ENCODE assay signal across 8 cellular contexts in the genomic region with DNA sequence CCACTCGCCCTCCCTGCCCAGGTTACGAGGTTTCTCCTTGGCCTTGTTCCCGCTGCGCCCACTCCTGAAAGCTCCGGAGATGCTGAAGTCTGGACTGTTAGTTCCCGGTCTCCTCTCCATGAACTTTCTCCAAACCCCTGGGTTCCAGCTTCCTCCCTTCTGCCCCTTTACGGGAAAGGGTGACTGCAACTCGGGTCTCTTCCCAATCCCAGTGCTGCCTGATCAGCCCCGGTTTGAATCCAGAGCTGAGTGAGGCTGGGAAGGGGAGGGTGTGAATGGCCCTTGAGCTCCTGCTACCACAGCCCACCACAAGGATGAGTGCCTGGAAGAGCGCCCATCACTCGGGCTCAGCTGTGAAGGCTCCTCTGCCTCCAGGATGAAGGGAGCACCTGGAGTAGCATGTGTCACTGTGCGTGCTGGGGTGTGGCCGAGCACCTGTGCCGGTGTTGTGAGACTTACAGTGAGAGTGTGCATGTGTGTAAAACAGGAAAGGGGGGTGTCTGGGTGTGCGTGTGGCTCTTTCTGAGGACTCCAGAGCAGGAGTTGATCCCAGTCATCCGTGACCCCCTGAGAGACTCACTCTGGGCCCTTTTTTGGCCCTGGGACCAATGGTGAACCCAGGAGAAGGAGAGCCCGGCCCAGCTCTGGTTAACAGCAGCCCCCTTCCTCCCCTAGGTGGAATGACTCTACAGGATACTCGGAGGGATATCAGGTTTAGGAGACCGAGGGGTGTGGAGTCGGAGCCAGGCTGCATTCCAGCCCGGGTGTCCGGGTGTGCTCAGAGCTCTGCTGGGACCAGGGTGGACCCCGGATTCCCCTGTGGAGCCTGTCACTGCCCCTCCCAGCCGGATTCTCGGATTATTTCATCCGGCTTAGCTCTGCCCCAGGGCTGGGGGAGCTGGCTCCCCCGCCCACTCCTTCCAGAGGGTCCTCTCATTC. TPM values are rescaled to one million over a fixed set of nuclear protein-coding genes. Genes with fewer than 3 reads are reported as not detected.
A peak's percentile ranks its signal among the peaks of the same experiment; 100 is the strongest.
DNase-seq lines count a peak whose midpoint lies in the region; ATAC-seq and TF ChIP-seq lines count a peak whose summit lies in the region.

No MANE protein-coding gene starts in this region.

- H3K4me3 Mint-ChIP-seq in brain: peak overlapping the region; percentile 79 to 87 (median 85)

- POLR2A ChIA-PET in HEK293 (lab: Yijun Ruan, JAX): interaction anchor here (0.6 to 1.3 kb wide), 4 partner anchors 8 to 65 kb away, joined by 3 to 5 read pairs (median 4); no protein-coding TSS in a partner anchor

- peak overlapping the region; percentile 94; the same call in 1 of the 2 replicates for H3K27ac ChIP-seq in C4-2B
- no peak overlapping the region for H3K27ac ChIP-seq in HEK293 (ENCODE audit: extremely low read depth, low read depth, low read length)
- H3K27ac ChIP-seq in dorsolateral prefrontal cortex: peak overlapping the region in 2 of 59 donors; percentile 19 to 71

- H3K36me3 ChIP-seq in HEK293 (ENCODE audit: control insufficient read depth in 2 of 2, insufficient read depth in 1 of 2, low read length in 2 of 2): peaks cover 0 to 6% of the 10 kb centered on the region in 2 experiments; a peak in 1 of 3 replicates
- no peaks in the 10 kb centered on the region for H3K36me3 ChIP-seq in mucosa of descending colon (ENCODE audit: low read depth)

- peaks cover 6% of the 10 kb centered on the region for H3K36me3 Mint-ChIP-seq in brain

- H3K27me3 ChIP-seq in dorsolateral prefrontal cortex: peaks cover 0 to 3% (median 0%) of the 10 kb centered on the region in 45 donors

- H3K9me3 ChIP-seq in HEK293 (ENCODE audit: control insufficient read depth, insufficient read depth, low read depth, low read length) (no peaks in the 10 kb centered on the region), mucosa of descending colon (no peaks in the 10 kb centered on the region)

- CTCF ChIA-PET in HEK293 (lab: Yijun Ruan, JAX): interaction anchor here (0.6 to 1.1 kb wide), 3 partner anchors 9 to 99 kb away, joined by 3 to 5 read pairs (median 4); a partner anchor contains a TSS

- H3K9me3 Mint-ChIP-seq in brain: no peaks in the 10 kb centered on the region

- peak; percentile 19 for ATAC-seq in mucosa of descending colon
- no peak for ATAC-seq in HG03045 (IDR thresholded peaks at IDR 0.05; ENCODE audit: unreplicated experiment)

- intact Hi-C loops in mucosa of descending colon (cut with DNase I, micrococcal nuclease) (no loop called here), dorsolateral prefrontal cortex (cut with DNase I) (no loop called here)

- peaks cover 42% of the 10 kb centered on the region for H3K4me1 Mint-ChIP-seq in brain

- H3K27me3 Mint-ChIP-seq in brain: peaks cover 5% of the 10 kb centered on the region

- H3K27ac Mint-ChIP-seq in brain: peak overlapping the region in 3 of 5 experiments; percentile 85 to 92 (median 90)

- TF ChIP-seq CTCF in C4-2B (conservative IDR thresholded peaks at IDR 0.05) (no peak), HEK293 (tag by site-specific recombination; IDR thresholded peaks at IDR 0.05) (no peak), brain (conservative IDR thresholded peaks at IDR 0.05) (no peak), mucosa of descending colon (IDR thresholded peaks at IDR 0.05) (no peak), dorsolateral prefrontal cortex (IDR thresholded peaks at IDR 0.05 in 54 of 56, conservative IDR thresholded peaks at IDR 0.05 in 2 of 56; ENCODE audit: low read depth in 1 of 56, partially characterized antibody in 56 of 56) (no peak)

- DNase-seq in mucosa of descending colon (peak; percentile 36 to 53 (median 41)), dorsolateral prefrontal cortex (no peak)
- no peak for DNase-seq in activated CD8-positive, alpha-beta memory T cell treated with anti-CD3 and anti-CD28 coated beads, Interleukin-2, amount 50 U/mL, for 4 hours
- DNase-seq in stimulated activated CD4-positive, alpha-beta T cell treated with anti-CD3 and anti-CD28 coated beads, Interleukin-15, amount 100 ng/mL, for 24 hours: no peak

- H3K4me1 ChIP-seq in HEK293 (ENCODE audit: control insufficient read depth, insufficient read depth, low read length): no peaks in the 10 kb centered on the region
- peaks cover 8% of the 10 kb centered on the region for H3K4me1 ChIP-seq in mucosa of descending colon (ENCODE audit: low read depth)

- no peak overlapping the region for H3K4me3 ChIP-seq in HEK293 (ENCODE audit: low read depth, low read length)
- no peak overlapping the region for H3K4me3 ChIP-seq in mucosa of descending colon
- peak overlapping the region in 18 of 59 donors; percentile 58 to 76 (median 68) for H3K4me3 ChIP-seq in dorsolateral prefrontal cortex

TF ChIP-seq in HEK293, 187 proteins besides CTCF, POLR2A, EP300 and RAD21:
- TF ChIP-seq, protein P1, sequence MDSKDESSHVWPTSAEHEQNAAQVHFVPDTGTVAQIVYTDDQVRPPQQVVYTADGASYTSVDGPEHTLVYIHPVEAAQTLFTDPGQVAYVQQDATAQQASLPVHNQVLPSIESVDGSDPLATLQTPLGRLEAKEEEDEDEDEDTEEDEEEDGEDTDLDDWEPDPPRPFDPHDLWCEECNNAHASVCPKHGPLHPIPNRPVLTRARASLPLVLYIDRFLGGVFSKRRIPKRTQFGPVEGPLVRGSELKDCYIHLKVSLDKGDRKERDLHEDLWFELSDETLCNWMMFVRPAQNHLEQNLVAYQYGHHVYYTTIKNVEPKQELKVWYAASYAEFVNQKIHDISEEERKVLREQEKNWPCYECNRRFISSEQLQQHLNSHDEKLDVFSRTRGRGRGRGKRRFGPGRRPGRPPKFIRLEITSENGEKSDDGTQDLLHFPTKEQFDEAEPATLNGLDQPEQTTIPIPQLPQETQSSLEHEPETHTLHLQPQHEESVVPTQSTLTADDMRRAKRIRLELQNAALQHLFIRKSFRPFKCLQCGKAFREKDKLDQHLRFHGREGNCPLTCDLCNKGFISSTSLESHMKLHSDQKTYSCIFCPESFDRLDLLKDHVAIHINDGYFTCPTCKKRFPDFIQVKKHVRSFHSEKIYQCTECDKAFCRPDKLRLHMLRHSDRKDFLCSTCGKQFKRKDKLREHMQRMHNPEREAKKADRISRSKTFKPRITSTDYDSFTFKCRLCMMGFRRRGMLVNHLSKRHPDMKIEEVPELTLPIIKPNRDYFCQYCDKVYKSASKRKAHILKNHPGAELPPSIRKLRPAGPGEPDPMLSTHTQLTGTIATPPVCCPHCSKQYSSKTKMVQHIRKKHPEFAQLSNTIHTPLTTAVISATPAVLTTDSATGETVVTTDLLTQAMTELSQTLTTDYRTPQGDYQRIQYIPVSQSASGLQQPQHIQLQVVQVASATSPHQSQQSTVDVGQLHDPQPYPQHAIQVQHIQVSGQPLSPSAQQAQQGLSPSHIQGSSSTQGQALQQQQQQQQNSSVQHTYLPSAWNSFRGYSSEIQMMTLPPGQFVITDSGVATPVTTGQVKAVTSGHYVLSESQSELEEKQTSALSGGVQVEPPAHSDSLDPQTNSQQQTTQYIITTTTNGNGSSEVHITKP (tag by site-specific recombination; IDR thresholded peaks at IDR 0.05): peak; percentile 72
- TF ChIP-seq ZNF341 (tag by site-specific recombination; IDR thresholded peaks at IDR 0.05; ENCODE audit: low read depth) (peak; percentile 66), ZBTB17 (tag by site-specific recombination; IDR thresholded peaks at IDR 0.05) (peak; percentile 94), ZNF394 (tag by site-specific recombination; IDR thresholded peaks at IDR 0.05; ENCODE audit: borderline replicate concordance) (peak; percentile 93), ZNF214 (tag by site-specific recombination; IDR thresholded peaks at IDR 0.05; ENCODE audit: borderline replicate concordance) (no peak)
- TF ChIP-seq, protein P2, sequence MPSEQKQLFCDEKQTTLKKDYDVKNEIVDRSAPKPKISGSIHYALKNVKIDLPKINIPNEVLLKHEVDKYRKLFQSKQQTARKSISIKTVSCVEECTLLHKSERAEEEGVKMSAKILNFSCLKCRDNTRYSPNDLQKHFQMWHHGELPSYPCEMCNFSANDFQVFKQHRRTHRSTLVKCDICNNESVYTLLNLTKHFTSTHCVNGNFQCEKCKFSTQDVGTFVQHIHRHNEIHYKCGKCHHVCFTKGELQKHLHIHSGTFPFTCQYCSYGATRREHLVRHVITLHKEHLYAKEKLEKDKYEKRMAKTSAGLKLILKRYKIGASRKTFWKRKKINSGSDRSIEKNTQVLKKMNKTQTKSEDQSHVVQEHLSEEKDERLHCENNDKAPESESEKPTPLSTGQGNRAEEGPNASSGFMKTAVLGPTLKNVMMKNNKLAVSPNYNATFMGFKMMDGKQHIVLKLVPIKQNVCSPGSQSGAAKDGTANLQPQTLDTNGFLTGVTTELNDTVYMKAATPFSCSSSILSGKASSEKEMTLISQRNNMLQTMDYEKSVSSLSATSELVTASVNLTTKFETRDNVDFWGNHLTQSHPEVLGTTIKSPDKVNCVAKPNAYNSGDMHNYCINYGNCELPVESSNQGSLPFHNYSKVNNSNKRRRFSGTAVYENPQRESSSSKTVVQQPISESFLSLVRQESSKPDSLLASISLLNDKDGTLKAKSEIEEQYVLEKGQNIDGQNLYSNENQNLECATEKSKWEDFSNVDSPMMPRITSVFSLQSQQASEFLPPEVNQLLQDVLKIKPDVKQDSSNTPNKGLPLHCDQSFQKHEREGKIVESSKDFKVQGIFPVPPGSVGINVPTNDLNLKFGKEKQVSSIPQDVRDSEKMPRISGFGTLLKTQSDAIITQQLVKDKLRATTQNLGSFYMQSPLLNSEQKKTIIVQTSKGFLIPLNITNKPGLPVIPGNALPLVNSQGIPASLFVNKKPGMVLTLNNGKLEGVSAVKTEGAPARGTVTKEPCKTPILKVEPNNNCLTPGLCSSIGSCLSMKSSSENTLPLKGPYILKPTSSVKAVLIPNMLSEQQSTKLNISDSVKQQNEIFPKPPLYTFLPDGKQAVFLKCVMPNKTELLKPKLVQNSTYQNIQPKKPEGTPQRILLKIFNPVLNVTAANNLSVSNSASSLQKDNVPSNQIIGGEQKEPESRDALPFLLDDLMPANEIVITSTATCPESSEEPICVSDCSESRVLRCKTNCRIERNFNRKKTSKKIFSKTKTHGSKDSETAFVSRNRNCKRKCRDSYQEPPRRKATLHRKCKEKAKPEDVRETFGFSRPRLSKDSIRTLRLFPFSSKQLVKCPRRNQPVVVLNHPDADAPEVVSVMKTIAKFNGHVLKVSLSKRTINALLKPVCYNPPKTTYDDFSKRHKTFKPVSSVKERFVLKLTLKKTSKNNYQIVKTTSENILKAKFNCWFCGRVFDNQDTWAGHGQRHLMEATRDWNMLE (tag by site-specific recombination; conservative IDR thresholded peaks at IDR 0.05; ENCODE audit: low read depth): no peak

RNA-seq across cellular contexts. Expression of a gene that starts 1.1 kb away (rescaled TPM):
- 9.1 TPM for polyA plus RNA-seq in brain (ENCODE audit: insufficient read depth, low read depth, low replicate concordance)
- total RNA-seq in mucosa of descending colon: 10 to 100 TPM in 1 of 3 donors, 1 to 10 TPM in 2; 2.4 to 19.5 (median 5.1) TPM
- total RNA-seq in dorsolateral prefrontal cortex: 10 to 100 TPM in 4 of 120 experiments, 1 to 10 TPM in 116; 3.5 to 20.9 (median 6.4) TPM

Comparison
In these comparisons a context has a peak if more than half of its experiments do, and no peak if none do; other contexts are left out.
1. DNase-seq: peak in mucosa of descending colon (3 of 3); none in activated CD8-positive, alpha-beta memory T cell treated with anti-CD3 and anti-CD28 coated beads, Interleukin-2, amount 50 U/mL, for 4 hours (single experiment), dorsolateral prefrontal cortex (0 of 10) and stimulated activated CD4-positive, alpha-beta T cell treated with anti-CD3 and anti-CD28 coated beads, Interleukin-15, amount 100 ng/mL, for 24 hours (single experiment).